ENCODE assay signal across 1 cellular context in the genomic region with DNA sequence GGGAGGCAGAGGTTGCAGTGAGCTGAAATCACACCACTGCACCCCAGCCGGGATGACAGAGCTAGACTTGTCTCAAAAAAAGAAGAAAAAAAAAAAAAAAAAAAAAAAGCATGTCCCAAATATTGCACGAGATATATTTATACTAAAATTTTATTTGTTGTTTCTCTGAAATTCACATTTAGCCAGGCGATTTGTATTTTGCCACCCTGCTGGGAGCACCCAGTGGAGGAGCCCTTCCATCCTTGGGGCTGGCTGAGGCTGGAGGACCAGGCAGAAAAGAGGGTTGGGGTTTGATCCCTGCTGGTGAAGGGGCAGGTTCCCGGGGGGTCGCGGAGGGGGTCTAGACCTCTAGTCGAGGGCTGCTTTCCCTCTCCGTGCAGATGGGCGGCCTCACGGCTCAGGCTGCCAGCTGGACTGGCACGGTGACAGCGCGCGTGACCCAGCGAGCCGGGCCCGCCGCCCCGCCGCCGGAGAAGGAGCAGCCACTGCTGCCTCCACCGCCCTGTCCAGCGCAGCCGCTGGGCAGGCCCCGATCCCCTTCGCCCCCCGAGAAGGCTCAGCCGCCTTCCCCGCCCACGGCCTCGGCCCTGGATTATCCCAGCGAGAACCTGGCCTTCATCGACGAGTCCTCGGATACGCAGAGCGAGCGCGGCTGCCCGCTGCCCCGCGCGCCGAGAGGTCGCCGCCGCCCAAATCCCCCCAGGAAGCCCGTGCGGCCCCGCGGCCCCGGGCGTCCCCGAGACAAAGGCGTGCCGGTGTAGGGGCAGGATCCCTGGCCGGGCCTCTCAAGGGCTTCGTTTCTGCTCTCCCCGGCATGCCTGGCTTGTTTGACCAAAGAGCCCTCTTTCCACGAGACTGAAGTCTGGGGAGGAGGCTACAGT.
A peak's percentile ranks its signal among the peaks of the same experiment; 100 is the strongest.
TF ChIP-seq lines count a peak whose summit lies in the region.

No MANE protein-coding gene starts in this region.

TF ChIP-seq in GM23338, 12 proteins besides CTCF, POLR2A, EP300 and RAD21:
- TF ChIP-seq, protein P1, sequence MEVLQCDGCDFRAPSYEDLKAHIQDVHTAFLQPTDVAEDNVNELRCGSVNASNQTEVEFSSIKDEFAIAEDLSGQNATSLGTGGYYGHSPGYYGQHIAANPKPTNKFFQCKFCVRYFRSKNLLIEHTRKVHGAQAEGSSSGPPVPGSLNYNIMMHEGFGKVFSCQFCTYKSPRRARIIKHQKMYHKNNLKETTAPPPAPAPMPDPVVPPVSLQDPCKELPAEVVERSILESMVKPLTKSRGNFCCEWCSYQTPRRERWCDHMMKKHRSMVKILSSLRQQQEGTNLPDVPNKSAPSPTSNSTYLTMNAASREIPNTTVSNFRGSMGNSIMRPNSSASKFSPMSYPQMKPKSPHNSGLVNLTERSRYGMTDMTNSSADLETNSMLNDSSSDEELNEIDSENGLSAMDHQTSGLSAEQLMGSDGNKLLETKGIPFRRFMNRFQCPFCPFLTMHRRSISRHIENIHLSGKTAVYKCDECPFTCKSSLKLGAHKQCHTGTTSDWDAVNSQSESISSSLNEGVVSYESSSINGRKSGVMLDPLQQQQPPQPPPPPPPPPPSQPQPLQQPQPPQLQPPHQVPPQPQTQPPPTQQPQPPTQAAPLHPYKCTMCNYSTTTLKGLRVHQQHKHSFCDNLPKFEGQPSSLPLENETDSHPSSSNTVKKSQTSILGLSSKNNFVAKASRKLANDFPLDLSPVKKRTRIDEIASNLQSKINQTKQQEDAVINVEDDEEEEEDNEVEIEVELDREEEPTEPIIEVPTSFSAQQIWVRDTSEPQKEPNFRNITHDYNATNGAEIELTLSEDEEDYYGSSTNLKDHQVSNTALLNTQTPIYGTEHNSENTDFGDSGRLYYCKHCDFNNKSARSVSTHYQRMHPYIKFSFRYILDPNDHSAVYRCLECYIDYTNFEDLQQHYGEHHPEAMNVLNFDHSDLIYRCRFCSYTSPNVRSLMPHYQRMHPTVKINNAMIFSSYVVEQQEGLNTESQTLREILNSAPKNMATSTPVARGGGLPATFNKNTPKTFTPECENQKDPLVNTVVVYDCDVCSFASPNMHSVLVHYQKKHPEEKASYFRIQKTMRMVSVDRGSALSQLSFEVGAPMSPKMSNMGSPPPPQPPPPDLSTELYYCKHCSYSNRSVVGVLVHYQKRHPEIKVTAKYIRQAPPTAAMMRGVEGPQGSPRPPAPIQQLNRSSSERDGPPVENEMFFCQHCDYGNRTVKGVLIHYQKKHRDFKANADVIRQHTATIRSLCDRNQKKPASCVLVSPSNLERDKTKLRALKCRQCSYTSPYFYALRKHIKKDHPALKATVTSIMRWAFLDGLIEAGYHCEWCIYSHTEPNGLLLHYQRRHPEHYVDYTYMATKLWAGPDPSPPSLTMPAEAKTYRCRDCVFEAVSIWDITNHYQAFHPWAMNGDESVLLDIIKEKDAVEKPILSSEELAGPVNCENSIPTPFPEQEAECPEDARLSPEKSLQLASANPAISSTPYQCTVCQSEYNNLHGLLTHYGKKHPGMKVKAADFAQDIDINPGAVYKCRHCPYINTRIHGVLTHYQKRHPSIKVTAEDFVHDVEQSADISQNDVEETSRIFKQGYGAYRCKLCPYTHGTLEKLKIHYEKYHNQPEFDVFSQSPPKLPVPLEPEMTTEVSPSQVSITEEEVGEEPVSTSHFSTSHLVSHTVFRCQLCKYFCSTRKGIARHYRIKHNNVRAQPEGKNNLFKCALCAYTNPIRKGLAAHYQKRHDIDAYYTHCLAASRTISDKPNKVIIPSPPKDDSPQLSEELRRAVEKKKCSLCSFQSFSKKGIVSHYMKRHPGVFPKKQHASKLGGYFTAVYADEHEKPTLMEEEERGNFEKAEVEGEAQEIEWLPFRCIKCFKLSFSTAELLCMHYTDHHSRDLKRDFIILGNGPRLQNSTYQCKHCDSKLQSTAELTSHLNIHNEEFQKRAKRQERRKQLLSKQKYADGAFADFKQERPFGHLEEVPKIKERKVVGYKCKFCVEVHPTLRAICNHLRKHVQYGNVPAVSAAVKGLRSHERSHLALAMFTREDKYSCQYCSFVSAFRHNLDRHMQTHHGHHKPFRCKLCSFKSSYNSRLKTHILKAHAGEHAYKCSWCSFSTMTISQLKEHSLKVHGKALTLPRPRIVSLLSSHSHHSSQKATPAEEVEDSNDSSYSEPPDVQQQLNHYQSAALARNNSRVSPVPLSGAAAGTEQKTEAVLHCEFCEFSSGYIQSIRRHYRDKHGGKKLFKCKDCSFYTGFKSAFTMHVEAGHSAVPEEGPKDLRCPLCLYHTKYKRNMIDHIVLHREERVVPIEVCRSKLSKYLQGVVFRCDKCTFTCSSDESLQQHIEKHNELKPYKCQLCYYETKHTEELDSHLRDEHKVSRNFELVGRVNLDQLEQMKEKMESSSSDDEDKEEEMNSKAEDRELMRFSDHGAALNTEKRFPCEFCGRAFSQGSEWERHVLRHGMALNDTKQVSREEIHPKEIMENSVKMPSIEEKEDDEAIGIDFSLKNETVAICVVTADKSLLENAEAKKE (CRISPR knock-in tag; IDR thresholded peaks at IDR 0.05), result no peak
- TF ChIP-seq NANOG (IDR thresholded peaks at IDR 0.05; ENCODE audit: borderline replicate concordance) (no peak), EZH2 (IDR thresholded peaks at IDR 0.05; ENCODE audit: low read depth, unreplicated experiment) (peak; percentile 67), EZH2phosphoT487 (IDR thresholded peaks at IDR 0.05; ENCODE audit: unreplicated experiment) (peak; percentile 89), ZNF114 (CRISPR knock-in tag; IDR thresholded peaks at IDR 0.05) (no peak)
